In genomic region chr3:153182491-153182890, GRCh38 we compare ENCODE assay signal across 26 cellular contexts. TPM values are rescaled to one million over a fixed set of nuclear protein-coding genes. Genes with fewer than 3 reads are reported as not detected.
DNase-seq lines count a peak whose midpoint lies in the region; ATAC-seq, FAIRE-seq and TF ChIP-seq lines count a peak whose summit lies in the region.
"Had no signal": no experiment of that assay in that cellular context is flagged by ENCODE, and none has a peak within 500 bp of the region (broad histone marks: within the 10 kb centered on the region; RNA-seq: fewer than 3 reads in every experiment).

No MANE protein-coding gene starts in this region.

- H3K4me2 ChIP-seq in BLaER1 treated with 17β-estradiol and CSF1 and Interleukin-3, amounts not matched to agents 10 nM and 100 nM, result peak overlapping the region; percentile 38 to 65 (median 46)

- H3K36me3 ChIP-seq in BLaER1 treated with 17β-estradiol and CSF1 and Interleukin-3, amounts not matched to agents 10 nM and 100 nM, result peaks cover 0 to 67% (median 0%) of the 10 kb centered on the region in 11 experiments; a peak in 6 of 22 replicates
- H3K36me3 ChIP-seq in HUES6 (ENCODE audit: control insufficient read depth, insufficient read depth, low read length) (no peaks in the 10 kb centered on the region), SK-N-MC (ENCODE audit: insufficient read depth, low read length) (no peaks in the 10 kb centered on the region), pancreas (no peaks in the 10 kb centered on the region), ascending aorta (no peaks in the 10 kb centered on the region)
- H3K36me3 ChIP-seq: lower lobe of right lung, upper lobe of right lung had no signal

- peak overlapping the region in 8 of 11 experiments; percentile 1 to 47 (median 24); a peak in 10 of 22 replicates for H3K27ac ChIP-seq in BLaER1 treated with 17β-estradiol and CSF1 and Interleukin-3, amounts not matched to agents 10 nM and 100 nM
- H3K27ac ChIP-seq in HUES6 (ENCODE audit: low read depth, low read length), result peak overlapping the region; percentile 11; the same call in 1 of the 2 replicates
- H3K27ac ChIP-seq in SK-N-MC, result peak overlapping the region; percentile 66
- no peak overlapping the region for H3K27ac ChIP-seq in pancreas
- H3K27ac ChIP-seq in ascending aorta, result no peak overlapping the region
- H3K27ac ChIP-seq: body of pancreas, lower lobe of right lung, parathyroid adenoma, RWPE1, upper lobe of right lung, VCaP had no signal

- FAIRE-seq in pancreas (lab: Jason Lieb, UNC), result no peak

- no peaks in the 10 kb centered on the region for H4K20me1 ChIP-seq in BLaER1 treated with 17β-estradiol and CSF1 and Interleukin-3, amounts not matched to agents 10 nM and 100 nM

- 0 out of 22 replicates have a peak, but pooled peaks cover 0 to 3% (median 0%) of the 10 kb centered on the region in 11 experiments for H3K9me3 ChIP-seq in BLaER1 treated with 17β-estradiol and CSF1 and Interleukin-3, amounts not matched to agents 10 nM and 100 nM (replicated peaks in 1 of 11)
- H3K9me3 ChIP-seq in HUES6 (ENCODE audit: control insufficient read depth, insufficient read depth, low read depth, low read length) (no peaks in the 10 kb centered on the region), SK-N-MC (ENCODE audit: low read depth, low read length) (no peaks in the 10 kb centered on the region), pancreas (no peaks in the 10 kb centered on the region), ascending aorta (no peaks in the 10 kb centered on the region)
- H3K9me3 ChIP-seq: body of pancreas, lower lobe of right lung, upper lobe of right lung had no signal

- 76 to 83% methylated on average over 2 of the region's 2 CpGs for whole genome bisulfite sequencing in pancreas, 2 donors

- intact Hi-C loops in pancreas (cut with DNase I), result no loop called here
- intact Hi-C loops in ascending aorta (cut with DNase I), result no loop called here

- no peak overlapping the region for H3K4me3 ChIP-seq in BLaER1 treated with 17β-estradiol and CSF1 and Interleukin-3, amounts not matched to agents 10 nM and 100 nM
- H3K4me3 ChIP-seq in HUES6 (ENCODE audit: low read depth, low read length), result no peak overlapping the region
- peak overlapping the region; percentile 5; the same call in 1 of the 2 replicates for H3K4me3 ChIP-seq in SK-N-MC
- no peak overlapping the region for H3K4me3 ChIP-seq in pancreas
- H3K4me3 ChIP-seq in ascending aorta, result no peak overlapping the region
- H3K4me3 ChIP-seq: body of pancreas, lower lobe of right lung, upper lobe of right lung had no signal

- H3K27me3 ChIP-seq in BLaER1 treated with 17β-estradiol and CSF1 and Interleukin-3, amounts not matched to agents 10 nM and 100 nM, result no peaks in the 10 kb centered on the region
- no peaks in the 10 kb centered on the region for H3K27me3 ChIP-seq in HUES6 (ENCODE audit: control insufficient read depth, insufficient read depth, low read length)
- no peaks in the 10 kb centered on the region for H3K27me3 ChIP-seq in pancreas
- H3K27me3 ChIP-seq in ascending aorta, result no peaks in the 10 kb centered on the region
- H3K27me3 ChIP-seq: body of pancreas, upper lobe of right lung had no signal

- H3K9ac ChIP-seq in BLaER1 treated with 17β-estradiol and CSF1 and Interleukin-3, amounts not matched to agents 10 nM and 100 nM, result no peak overlapping the region
- H3K9ac ChIP-seq in HUES6 (ENCODE audit: low read length) (no peak overlapping the region), SK-N-MC (ENCODE audit: insufficient read length) (peak overlapping the region; percentile 22)
- H3K9ac ChIP-seq: parathyroid adenoma had no signal

- DNase-seq in SK-N-MC (ENCODE audit: low read depth, low spot score) (no peak), myocyte (ENCODE audit: low read depth) (peak; percentile 82), pancreas (no peak), DMS153 treated with DMSO at 0.1 percent for 48 hours (lab: John Stamatoyannopoulos, UW; ENCODE audit: unreplicated experiment) (no peak), hepatic stellate cell (ENCODE audit: low spot score) (no peak), ascending aorta (ENCODE audit: low spot score in 2 of 2) (no peak)
- DNase-seq: activated CD4-positive, alpha-beta T cell treated with anti-CD3 and anti-CD28 coated beads for 48 hours; activated T-cell treated with anti-CD3 and anti-CD28 coated beads, Interleukin-2, amount 50 U/mL, for 1 hour; body of pancreas; cerebellar nuclear complex; kidney glomerular epithelial cell; lower lobe of right lung; NCI-H1092; NCI-H1694 treated with DMSO at 0.1 percent for 48 hours; NCI-H2171; NCI-H510A treated with DMSO at 0.1 percent for 48 hours; nephron progenitor cell; right cardiac atrium; stimulated activated CD4-positive, alpha-beta T cell treated with anti-CD3 and anti-CD28 coated beads, Interleukin-12 subunit alpha, Interleukin-12 subunit beta, amount 100 ng/mL, for 4 hours; stimulated activated CD4-positive, alpha-beta T cell treated with anti-CD3 and anti-CD28 coated beads, Interleukin-4, amount 100 ng/mL, for 1 hour; upper lobe of right lung had no signal

- H3K4me1 ChIP-seq in BLaER1 treated with 17β-estradiol and CSF1 and Interleukin-3, amounts not matched to agents 10 nM and 100 nM, result peaks cover 10 to 28% (median 16%) of the 10 kb centered on the region in 10 experiments
- H3K4me1 ChIP-seq in HUES6 (ENCODE audit: control insufficient read depth, insufficient read depth, low read length), result 0 out of 2 replicates have a peak, but pooled peaks cover 3% of the 10 kb centered on the region
- H3K4me1 ChIP-seq in pancreas, result no peaks in the 10 kb centered on the region
- no peaks in the 10 kb centered on the region for H3K4me1 ChIP-seq in ascending aorta
- H3K4me1 ChIP-seq: body of pancreas, lower lobe of right lung, parathyroid adenoma, upper lobe of right lung had no signal

- TF ChIP-seq CTCF in pancreas (IDR thresholded peaks at IDR 0.05) (no peak), ascending aorta (IDR thresholded peaks at IDR 0.05) (no peak)

- no peak for ATAC-seq in pancreas
- ATAC-seq: body of pancreas, lower lobe of right lung, right cardiac atrium, upper lobe of right lung had no signal

RNA-seq across cellular contexts. Expression of gene RAP2B, which starts 20.5 kb away (rescaled TPM):
- 23.7 and 27.5 TPM in 2 replicates for total RNA-seq in myocyte
- polyA plus RNA-seq in myocyte (2012), result 9.7 TPM
- total RNA-seq in pancreas, result 1 to 10 TPM; 2.1 to 7.9 (median 3.4) TPM
- polyA plus RNA-seq in pancreas, result 1 to 10 TPM; 1.6 to 2.1 TPM
- 1.6 TPM for total RNA-seq in ascending aorta

Comparison
In these comparisons a context has a peak if more than half of its experiments do, and no peak if none do; other contexts are left out.
1. H3K27ac ChIP-seq: peak in BLaER1 treated with 17β-estradiol and CSF1 and Interleukin-3, amounts not matched to agents 10 nM and 100 nM (8 of 11), HUES6 (single experiment) and SK-N-MC (single experiment); none in pancreas (0 of 4) and ascending aorta (0 of 2).